In the genomic region with DNA sequence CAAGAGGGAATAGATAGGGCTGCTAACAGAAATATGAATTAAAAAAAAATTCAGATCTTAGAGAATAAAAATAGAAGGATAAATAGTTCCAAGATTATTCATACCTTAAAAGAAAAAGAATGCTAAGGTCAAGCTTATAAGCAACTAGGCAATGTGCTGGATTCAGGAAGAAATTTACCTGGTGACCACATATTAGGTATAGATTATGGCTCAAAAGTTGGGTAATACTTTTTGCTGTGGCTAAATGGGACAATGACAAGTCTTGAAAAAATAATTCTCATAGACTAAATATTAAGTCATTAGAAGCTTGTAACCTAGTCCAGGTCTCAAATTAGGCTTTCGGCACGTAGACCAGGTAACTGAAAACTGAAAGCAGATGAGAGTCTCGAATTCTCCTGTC, we compare ENCODE assay signal across 20 cellular contexts. TPM values are rescaled to one million over a fixed set of nuclear protein-coding genes. Genes with fewer than 3 reads are reported as not detected.
DNase-seq lines count a peak whose midpoint lies in the region; ATAC-seq and TF ChIP-seq lines count a peak whose summit lies in the region.
"Had no signal": no experiment of that assay in that cellular context is flagged by ENCODE, and none has a peak within 500 bp of the region (broad histone marks: within the 10 kb centered on the region; RNA-seq: fewer than 3 reads in every experiment).

No MANE protein-coding gene starts in this region.

- TF ChIP-seq EP300 in stomach (IDR thresholded peaks at IDR 0.05) = no peak

- peak overlapping the region; percentile 80 for H3K4me2 ChIP-seq in PC-9
- H3K4me2 ChIP-seq: GM23338 had no signal

- H2AFZ ChIP-seq in PC-9 = peak overlapping the region; percentile 0; the same call in 1 of the 2 replicates
- H2AFZ ChIP-seq: GM23338, parathyroid adenoma had no signal

- no peaks in the 10 kb centered on the region for H3K27me3 ChIP-seq in PC-9 (ENCODE audit: insufficient read depth, low read depth)
- H3K27me3 ChIP-seq in stomach = no peaks in the 10 kb centered on the region
- H3K27me3 ChIP-seq: gastroesophageal sphincter, right lobe of liver had no signal

- no peaks in the 10 kb centered on the region for H3K9me2 ChIP-seq in PC-9 (ENCODE audit: insufficient read depth)

- H3K4me3 Mint-ChIP-seq in Calu3 (ENCODE audit: low read depth, unreplicated experiment) = peak overlapping the region; percentile 40
- no peak overlapping the region for H3K4me3 Mint-ChIP-seq in immature natural killer cell
- peak overlapping the region in 1 of 2 donors; percentile 3 for H3K4me3 Mint-ChIP-seq in stimulated activated naive CD8-positive, alpha-beta T cell treated with anti-CD3 and anti-CD28 coated beads, Interleukin-15, amount 100 ng/mL, for 72 hours
- H3K4me3 Mint-ChIP-seq: activated naive CD4-positive, alpha-beta T cell treated with anti-CD3 and anti-CD28 coated beads, Interleukin-2, amount 50 U/mL, for 24 hours; GM23338; naive thymus-derived CD4-positive, alpha-beta T cell had no signal

- TF ChIP-seq CTCF in Calu3 (IDR thresholded peaks at IDR 0.05; ENCODE audit: unreplicated experiment) (no peak), PC-9 (conservative IDR thresholded peaks at IDR 0.05) (0 out of 2 replicates have a peak, but pooled peaks have one; percentile 6), stomach (IDR thresholded peaks at IDR 0.05) (no peak)

- ATAC-seq in stimulated activated naive CD8-positive, alpha-beta T cell treated with anti-CD3 and anti-CD28 coated beads, Interleukin-15, amount 100 ng/mL, for 72 hours = no peak
- ATAC-seq: GM23338 had no signal

- no peaks in the 10 kb centered on the region for H4K20me1 ChIP-seq in PC-9 (ENCODE audit: insufficient read depth)

- H3K4me1 ChIP-seq in PC-9 (replicated peaks; ENCODE audit: insufficient read depth) (peaks cover 61% of the 10 kb centered on the region), stomach (peaks cover 22 to 71% (median 52%) of the 10 kb centered on the region in 4 donors)
- H3K4me1 ChIP-seq: parathyroid adenoma had no signal

- no peaks in the 10 kb centered on the region for H3K36me3 ChIP-seq in PC-9 (ENCODE audit: low read depth)
- H3K36me3 ChIP-seq in stomach = no peaks in the 10 kb centered on the region
- H3K36me3 ChIP-seq: gastroesophageal sphincter, right lobe of liver had no signal

- no peak for DNase-seq in Calu3
- peak in 1 of 2 experiments; percentile 93 for DNase-seq in PC-9
- DNase-seq in immature natural killer cell = no peak
- DNase-seq in stomach = no peak
- no peak for DNase-seq in stimulated activated naive CD8-positive, alpha-beta T cell treated with anti-CD3 and anti-CD28 coated beads, Interleukin-15, amount 100 ng/mL, for 72 hours
- no peak for DNase-seq in germinal center (ENCODE audit: low spot score)
- no peak for DNase-seq in amniotic stem cell (lab: John Stamatoyannopoulos, UW)
- DNase-seq: activated T-cell treated with anti-CD3 and anti-CD28 coated beads, Interleukin-2, amount 50 U/mL, for 1 hour; effector memory CD4-positive, alpha-beta T cell; Karpas-422; naive thymus-derived CD4-positive, alpha-beta T cell; NCI-H1930; NCI-H2227 treated with DMSO at 0.1 percent for 48 hours; NCI-H748 treated with DMSO at 0.1 percent for 48 hours; right lobe of liver; SW 1271 had no signal

- no TSS peak for BruUV-seq in Calu3 (replicated peaks; lab: Mats Ljungman, UMichigan)
- no TSS peak for BruUV-seq in PC-9 (replicated peaks; lab: Mats Ljungman, UMichigan)

- intact Hi-C loops in Calu3 (cut with micrococcal nuclease; ENCODE audit: unreplicated experiment) = no loop called here
- intact Hi-C loops in PC-9 (cut with micrococcal nuclease; ENCODE audit: unreplicated experiment) = loop anchor here (2.0 kb wide), 1 partner anchor 16 kb away; no protein-coding TSS in a partner anchor
- intact Hi-C loops in stomach (cut with DNase I; ENCODE audit: low total_unique reads) = no loop called here

- H3K79me2 ChIP-seq in PC-9 (ENCODE audit: low read depth) = peaks cover 86% of the 10 kb centered on the region
- H3K79me2 ChIP-seq: parathyroid adenoma had no signal

- H3K9me3 Mint-ChIP-seq in Calu3 (ENCODE audit: low read depth, unreplicated experiment) (peaks cover 4% of the 10 kb centered on the region), immature natural killer cell (no peaks in the 10 kb centered on the region)
- peaks cover 0 to 5% of the 10 kb centered on the region in 2 donors for H3K9me3 Mint-ChIP-seq in stimulated activated naive CD8-positive, alpha-beta T cell treated with anti-CD3 and anti-CD28 coated beads, Interleukin-15, amount 100 ng/mL, for 72 hours
- H3K9me3 Mint-ChIP-seq: activated naive CD4-positive, alpha-beta T cell treated with anti-CD3 and anti-CD28 coated beads, Interleukin-2, amount 50 U/mL, for 24 hours; GM23338; naive thymus-derived CD4-positive, alpha-beta T cell had no signal

- 74 to 89% (median 88%) methylated on average over 3 of the region's 3 CpGs for WGBS in stomach, 5 donors

- peaks cover 14% of the 10 kb centered on the region for H3K36me3 Mint-ChIP-seq in Calu3 (ENCODE audit: insufficient read depth, unreplicated experiment)
- peaks cover 0 to 4% (median 3%) of the 10 kb centered on the region in 3 donors for H3K36me3 Mint-ChIP-seq in immature natural killer cell

- H3K27me3 Mint-ChIP-seq in Calu3 (ENCODE audit: unreplicated experiment) = no peaks in the 10 kb centered on the region
- peaks cover 0 to 2% (median 0%) of the 10 kb centered on the region in 3 donors for H3K27me3 Mint-ChIP-seq in immature natural killer cell (ENCODE audit: low read depth in 3 of 3)
- no peaks in the 10 kb centered on the region for H3K27me3 Mint-ChIP-seq in stimulated activated naive CD8-positive, alpha-beta T cell treated with anti-CD3 and anti-CD28 coated beads, Interleukin-15, amount 100 ng/mL, for 72 hours
- H3K27me3 Mint-ChIP-seq: activated naive CD4-positive, alpha-beta T cell treated with anti-CD3 and anti-CD28 coated beads, Interleukin-2, amount 50 U/mL, for 24 hours; naive thymus-derived CD4-positive, alpha-beta T cell had no signal

- H3K27ac Mint-ChIP-seq in Calu3 (ENCODE audit: unreplicated experiment) (peak overlapping the region; percentile 96), immature natural killer cell (peak overlapping the region in 4 of 6 donors; percentile 6 to 28 (median 15))
- peak overlapping the region in 1 of 2 donors; percentile 88 for H3K27ac Mint-ChIP-seq in stimulated activated naive CD8-positive, alpha-beta T cell treated with anti-CD3 and anti-CD28 coated beads, Interleukin-15, amount 100 ng/mL, for 72 hours
- H3K27ac Mint-ChIP-seq: GM23338 had no signal

- H3K9me3 ChIP-seq in PC-9 (ENCODE audit: insufficient read depth, low read depth) (no peaks in the 10 kb centered on the region), stomach (no peaks in the 10 kb centered on the region)
- H3K9me3 ChIP-seq: gastroesophageal sphincter, right lobe of liver had no signal

- H3K4me1 Mint-ChIP-seq in Calu3 (ENCODE audit: low read depth, unreplicated experiment) (peaks cover 26% of the 10 kb centered on the region), immature natural killer cell (peaks cover 46 to 61% of the 10 kb centered on the region in 2 donors)
- H3K4me1 Mint-ChIP-seq in stimulated activated naive CD8-positive, alpha-beta T cell treated with anti-CD3 and anti-CD28 coated beads, Interleukin-15, amount 100 ng/mL, for 72 hours = peaks cover 32% of the 10 kb centered on the region

- peaks cover 47% of the 10 kb centered on the region for H3F3A ChIP-seq in PC-9 (ENCODE audit: insufficient read depth, low read depth)

- peak overlapping the region; percentile 97 for H3K27ac ChIP-seq in PC-9
- peak overlapping the region in 4 of 5 donors; percentile 27 to 59 (median 46) for H3K27ac ChIP-seq in stomach
- H3K27ac ChIP-seq: gastroesophageal sphincter, parathyroid adenoma had no signal

- POLR2A ChIA-PET in PC-9 (lab: Charles Lee; ENCODE audit: unreplicated experiment) = interaction anchor here (0.6 to 0.7 kb wide), 2 partner anchors 18 to 1191 kb away, joined by 3 to 4 read pairs; no protein-coding TSS in a partner anchor

- CTCF ChIA-PET in Calu3 (lab: Charles Lee) = interaction anchor here (1.0 kb wide), 2 partner anchors 15 to 131 kb away, joined by 3 read pairs; no protein-coding TSS in a partner anchor
- CTCF ChIA-PET in PC-9 (lab: Charles Lee) = no interaction called here

- H3K4me3 ChIP-seq in PC-9 (peak overlapping the region; percentile 52), stomach (no peak overlapping the region)
- H3K4me3 ChIP-seq: gastroesophageal sphincter, GM23338, right lobe of liver had no signal

- TF ChIP-seq POLR2A in stomach (IDR thresholded peaks at IDR 0.05) = no peak

RNA-seq across cellular contexts. Expression of gene MAP3K5, which starts 17.2 kb away (rescaled TPM):
- total RNA-seq in Calu3 (2022) (15.3 and 15.8 TPM in 2 replicates), PC-9 (2021) (10.4 and 10.9 TPM in 2 replicates), stomach (10 to 100 TPM; 23.2 to 40.3 (median 24.5) TPM)
- polyA plus RNA-seq in immature natural killer cell (10 to 100 TPM in 1 of 3 donors, 1 to 10 TPM in 2; 5.5 to 13.8 (median 6.2) TPM), stomach (10 to 100 TPM in 2 of 3 donors, 1 to 10 TPM in 1; 4.9 to 12.5 (median 12.4) TPM)

RNA-seq across cellular contexts. Expression of gene PEX7, which starts 47.3 kb away (rescaled TPM):
- total RNA-seq in Calu3 (2022) (3.9 and 5.1 TPM in 2 replicates), PC-9 (2021) (5.6 and 11.5 TPM in 2 replicates), stomach (10 to 100 TPM in 3 of 5 donors, 1 to 10 TPM in 1, not detected in 1; 2.7 to 38.5 (median 18.1) TPM)
- polyA plus RNA-seq in immature natural killer cell (1 to 10 TPM; 2.2 to 3.9 (median 2.9) TPM), stomach (10 to 100 TPM in 2 of 3 donors, 1 to 10 TPM in 1; 7.3 to 21.5 (median 14.6) TPM)
